In genomic region chr7:27032843-27033242, GRCh38 we compare ENCODE assay signal across 10 cellular contexts.
DNase-seq lines count a peak whose midpoint lies in the region; ATAC-seq, FAIRE-seq and TF ChIP-seq lines count a peak whose summit lies in the region.
"Had no signal": no experiment of that assay in that cellular context is flagged by ENCODE, and none has a peak within 500 bp of the region (broad histone marks: within the 10 kb centered on the region; RNA-seq: fewer than 3 reads in every experiment).

No MANE protein-coding gene starts in this region.

- WGBS in heart left ventricle, 4 donors: 18 to 36% (median 25%) methylated on average over 1 of the region's 1 CpG

- H3K4me1 Mint-ChIP-seq in Calu3 (ENCODE audit: low read depth, unreplicated experiment): peaks cover 34% of the 10 kb centered on the region

- H3K27ac Mint-ChIP-seq in Calu3 (ENCODE audit: unreplicated experiment): peak overlapping the region; percentile 37

- no peak overlapping the region for H3K9ac ChIP-seq in HCT116 (ENCODE audit: low read length)
- H3K9ac ChIP-seq in PC-3 (ENCODE audit: low read length): no peak overlapping the region

- H3K4me3 Mint-ChIP-seq in Calu3 (ENCODE audit: low read depth, unreplicated experiment): no peak overlapping the region

- POLR2A ChIA-PET in HCT116 (lab: Charles Lee): no interaction called here
- POLR2A ChIA-PET in PC-3 (lab: Charles Lee; ENCODE audit: unreplicated experiment): no interaction called here

- no peak for TF ChIP-seq POLR2A in HCT116 (IDR thresholded peaks at IDR 0.05; ENCODE audit: borderline replicate concordance, extremely low read depth, insufficient read depth, insufficient read length)
- TF ChIP-seq POLR2A in heart left ventricle (IDR thresholded peaks at IDR 0.05): no peak
- no peak for TF ChIP-seq POLR2A in GM12892 (IDR thresholded peaks at IDR 0.05; ENCODE audit: low read depth, low read length)

- H3K27me3 Mint-ChIP-seq in Calu3 (ENCODE audit: unreplicated experiment): no peaks in the 10 kb centered on the region

- H3K27me3 ChIP-seq in HCT116 (ENCODE audit: insufficient read depth, low read length) (no peaks in the 10 kb centered on the region), heart left ventricle (no peaks in the 10 kb centered on the region), PC-3 (ENCODE audit: low read length) (no peaks in the 10 kb centered on the region)

- TF ChIP-seq CTCF in Calu3 (IDR thresholded peaks at IDR 0.05; ENCODE audit: unreplicated experiment): no peak
- TF ChIP-seq CTCF in HCT116 (IDR thresholded peaks at IDR 0.05 in 2 of 3, conservative IDR thresholded peaks at IDR 0.05 in 1 of 3; ENCODE audit: borderline replicate concordance in 1 of 3, insufficient read depth in 1 of 3, low read depth in 2 of 3, low read length in 2 of 3): no peak
- TF ChIP-seq CTCF in heart left ventricle (IDR thresholded peaks at IDR 0.05): no peak
- no peak for TF ChIP-seq CTCF in PC-3 (conservative IDR thresholded peaks at IDR 0.05; ENCODE audit: low read depth, low read length)

- no peaks in the 10 kb centered on the region for H4K20me1 ChIP-seq in HCT116 (ENCODE audit: insufficient read depth)
- H4K20me1 ChIP-seq in PC-3 (ENCODE audit: low read length): no peaks in the 10 kb centered on the region

- H3K9me3 Mint-ChIP-seq in Calu3 (ENCODE audit: low read depth, unreplicated experiment): no peaks in the 10 kb centered on the region

- no peaks in the 10 kb centered on the region for H3K9me3 ChIP-seq in HCT116 (ENCODE audit: control insufficient read depth in 1 of 2, insufficient read depth in 1 of 2, low read depth in 1 of 2, low read length in 2 of 2)
- H3K9me3 ChIP-seq in heart left ventricle: no peaks in the 10 kb centered on the region
- no peaks in the 10 kb centered on the region for H3K9me3 ChIP-seq in PC-3 (ENCODE audit: low read length)

- ATAC-seq in HCT116: no peak
- no peak for ATAC-seq in heart left ventricle
- no peak for ATAC-seq in PC-3

- RAD21 ChIA-PET in HCT116 (lab: Charles Lee; ENCODE audit: low non-redundant PET in 1 of 2, low total read pairs in 2 of 2, uncharacterized antibody in 2 of 2, unreplicated experiment in 2 of 2): no interaction called here

- H3K27ac ChIP-seq in HCT116 (ENCODE audit: low read depth, low read length) (no peak overlapping the region), heart left ventricle (no peak overlapping the region), PC-3 (ENCODE audit: low read length) (no peak overlapping the region)

- H3F3A ChIP-seq in PC-3 (ENCODE audit: low read length, unreplicated experiment): no peaks in the 10 kb centered on the region

- no peak overlapping the region for H3K4me3 ChIP-seq in HCT116 (replicated peaks in 1 of 2; ENCODE audit: low read depth in 1 of 2, low read length in 2 of 2)
- H3K4me3 ChIP-seq in heart left ventricle: no peak overlapping the region
- H3K4me3 ChIP-seq in PC-3 (ENCODE audit: low read length): no peak overlapping the region

- DNase-seq in Calu3: no peak
- no peak for DNase-seq in HCT116 (ENCODE audit: low read depth, low spot score)
- DNase-seq in NCI-H748 treated with DMSO at 0.1 percent for 48 hours (lab: John Stamatoyannopoulos, UW): peak; percentile 17
- DNase-seq in myocyte (ENCODE audit: low read depth): peak; percentile 61
- DNase-seq in heart left ventricle: no peak
- no peak for DNase-seq in GM12892 (ENCODE audit: insufficient read length)
- DNase-seq in KG1 (lab: John Stamatoyannopoulos, UW): no peak
- DNase-seq in PC-3: no peak
- DNase-seq: H7, Right ventricle myocardium superior had no signal

- H3K79me2 ChIP-seq in HCT116 (ENCODE audit: insufficient read depth, low read length): no peaks in the 10 kb centered on the region
- H3K79me2 ChIP-seq in PC-3 (ENCODE audit: low read length): no peaks in the 10 kb centered on the region

- no peak for FAIRE-seq in GM12892 (lab: Jason Lieb, UNC)

- TF ChIP-seq RAD21 in HCT116 (IDR thresholded peaks at IDR 0.05; ENCODE audit: low read depth): no peak

- H3K36me3 ChIP-seq in HCT116 (ENCODE audit: control insufficient read depth in 1 of 2, insufficient read depth in 2 of 2, low read length in 2 of 2) (no peaks in the 10 kb centered on the region), heart left ventricle (no peaks in the 10 kb centered on the region), PC-3 (ENCODE audit: low read depth, low read length) (no peaks in the 10 kb centered on the region)

- intact Hi-C loops in Calu3 (cut with micrococcal nuclease; ENCODE audit: unreplicated experiment): loop anchor here (5.0 kb wide), 1 partner anchor 171 kb away; the partner anchor contains the start of gene SKAP2
- intact Hi-C loops in HCT116 (cut with micrococcal nuclease): no loop called here
- intact Hi-C loops in heart left ventricle (cut with DNase I): no loop called here
- intact Hi-C loops in PC-3 (cut with micrococcal nuclease): loop anchor here (5.0 kb wide), 1 partner anchor 171 kb away; the partner anchor contains the start of gene SKAP2

- H3K4me2 ChIP-seq in HCT116 (ENCODE audit: low read length) (no peak overlapping the region), PC-3 (ENCODE audit: low read length) (no peak overlapping the region)

- H3K36me3 Mint-ChIP-seq in Calu3 (ENCODE audit: insufficient read depth, unreplicated experiment): no peaks in the 10 kb centered on the region

- BruUV-seq in Calu3 (replicated peaks; lab: Mats Ljungman, UMichigan) (no TSS peak), HCT116 (replicated peaks; lab: Mats Ljungman, UMichigan) (no TSS peak), PC-3 (replicated peaks; lab: Mats Ljungman, UMichigan) (no TSS peak)

- CTCF ChIA-PET in Calu3 (lab: Charles Lee) (interaction anchor here (0.7 kb wide), 1 partner anchor 627 kb away, joined by 3 read pairs; no protein-coding TSS in a partner anchor), HCT116 (lab: Charles Lee) (no interaction called here), PC-3 (lab: Charles Lee) (no interaction called here)

- peak overlapping the region; percentile 49 for H2AFZ ChIP-seq in HCT116 (ENCODE audit: low read depth, low read length, poor library complexity, severe bottlenecking)
- H2AFZ ChIP-seq in PC-3 (ENCODE audit: low read length): no peak overlapping the region

- H3K9me2 ChIP-seq in HCT116 (ENCODE audit: insufficient read depth) (no peaks in the 10 kb centered on the region), PC-3 (replicated peaks; ENCODE audit: low read length) (no peaks in the 10 kb centered on the region)

- peaks cover 0 to 13% of the 10 kb centered on the region in 2 experiments; a peak in 2 of 4 replicates for H3K4me1 ChIP-seq in HCT116 (ENCODE audit: control insufficient read depth in 1 of 2, insufficient read depth in 2 of 2, low read length in 2 of 2)
- peaks cover 0 to 16% (median 3%) of the 10 kb centered on the region in 12 donors for H3K4me1 ChIP-seq in heart left ventricle
- peaks cover 15% of the 10 kb centered on the region for H3K4me1 ChIP-seq in PC-3 (ENCODE audit: insufficient read depth, low read length)

TF ChIP-seq in HCT116, 20 proteins besides CTCF, POLR2A, EP300 and RAD21 (continues in another document):
- TF ChIP-seq JUND (IDR thresholded peaks at IDR 0.05) (no peak), EZH2phosphoT487 (IDR thresholded peaks at IDR 0.05; ENCODE audit: borderline replicate concordance) (no peak), YY1 (IDR thresholded peaks at IDR 0.05; ENCODE audit: extremely low read depth, insufficient replicate concordance, low read depth, low read length) (no peak), TCF7L2 (IDR thresholded peaks at IDR 0.05; ENCODE audit: borderline replicate concordance, extremely low read depth, insufficient read depth, insufficient read length) (no peak), ELF1 (IDR thresholded peaks at IDR 0.05; ENCODE audit: borderline replicate concordance, low read depth) (no peak), EZH2 (IDR thresholded peaks at IDR 0.05) (no peak), FOSL1 (IDR thresholded peaks at IDR 0.05; ENCODE audit: low read depth) (no peak), CEBPB (IDR thresholded peaks at IDR 0.05; ENCODE audit: low read depth) (no peak)
- TF ChIP-seq, protein P1, sequence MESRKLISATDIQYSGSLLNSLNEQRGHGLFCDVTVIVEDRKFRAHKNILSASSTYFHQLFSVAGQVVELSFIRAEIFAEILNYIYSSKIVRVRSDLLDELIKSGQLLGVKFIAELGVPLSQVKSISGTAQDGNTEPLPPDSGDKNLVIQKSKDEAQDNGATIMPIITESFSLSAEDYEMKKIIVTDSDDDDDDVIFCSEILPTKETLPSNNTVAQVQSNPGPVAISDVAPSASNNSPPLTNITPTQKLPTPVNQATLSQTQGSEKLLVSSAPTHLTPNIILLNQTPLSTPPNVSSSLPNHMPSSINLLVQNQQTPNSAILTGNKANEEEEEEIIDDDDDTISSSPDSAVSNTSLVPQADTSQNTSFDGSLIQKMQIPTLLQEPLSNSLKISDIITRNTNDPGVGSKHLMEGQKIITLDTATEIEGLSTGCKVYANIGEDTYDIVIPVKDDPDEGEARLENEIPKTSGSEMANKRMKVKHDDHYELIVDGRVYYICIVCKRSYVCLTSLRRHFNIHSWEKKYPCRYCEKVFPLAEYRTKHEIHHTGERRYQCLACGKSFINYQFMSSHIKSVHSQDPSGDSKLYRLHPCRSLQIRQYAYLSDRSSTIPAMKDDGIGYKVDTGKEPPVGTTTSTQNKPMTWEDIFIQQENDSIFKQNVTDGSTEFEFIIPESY (IDR thresholded peaks at IDR 0.05; ENCODE audit: extremely low read depth, insufficient replicate concordance, low read length): no peak

Comparison
In these comparisons a context has a peak if more than half of its experiments do, and no peak if none do; other contexts are left out.
1. DNase-seq: peak in NCI-H748 treated with DMSO at 0.1 percent for 48 hours (single experiment) and myocyte (single experiment); none in Calu3 (single experiment), HCT116 (single experiment), heart left ventricle (0 of 5), GM12892 (single experiment), KG1 (single experiment) and PC-3 (single experiment).
2. intact Hi-C loops: an anchor here in Calu3 (5.0 kb wide) and PC-3 (5.0 kb wide); none called in HCT116 and heart left ventricle.